ENCODE assay signal across 6 cellular contexts in genomic region chr19:15450528-15450890, GRCh38. TPM values are rescaled to one million over a fixed set of nuclear protein-coding genes. Genes with fewer than 3 reads are reported as not detected.
DNase-seq lines count a peak whose midpoint lies in the region; ATAC-seq and TF ChIP-seq lines count a peak whose summit lies in the region.
"Had no signal": no experiment of that assay in that cellular context is flagged by ENCODE, and none has a peak within 500 bp of the region (broad histone marks: within the 10 kb centered on the region; RNA-seq: fewer than 3 reads in every experiment).

No MANE protein-coding gene starts in this region.

- no peak overlapping the region for H2AK9ac ChIP-seq in IMR-90 (replicated peaks; ENCODE audit: low read depth, low read length, poor library complexity)

- TF ChIP-seq RAD21 in IMR-90 (IDR thresholded peaks at IDR 0.05; ENCODE audit: low read length), result no peak

- no peak overlapping the region for H2BK15ac ChIP-seq in IMR-90 (ENCODE audit: low read depth, low read length)

- no peak overlapping the region for H3K56ac ChIP-seq in IMR-90 (ENCODE audit: extremely low read depth, insufficient read depth, low read length)

- H3K4ac ChIP-seq in IMR-90 (ENCODE audit: low read depth, low read length), result no peak overlapping the region

- H3K18ac ChIP-seq in IMR-90 (ENCODE audit: low read depth, low read length), result no peak overlapping the region

- TF ChIP-seq CTCF in IMR-90 (conservative IDR thresholded peaks at IDR 0.05; ENCODE audit: low read depth, low read length) (no peak), mammary epithelial cell (conservative IDR thresholded peaks at IDR 0.05 in 1 of 2, IDR thresholded peaks at IDR 0.05 in 1 of 2; ENCODE audit: extremely low read depth in 1 of 2, insufficient read depth in 1 of 2, low read depth in 1 of 2, low read length in 2 of 2) (no peak)

- no peak for ATAC-seq in IMR-90 (ENCODE audit: low read depth)
- ATAC-seq in HG03378 (IDR thresholded peaks at IDR 0.05; ENCODE audit: unreplicated experiment), result no peak

- H3K4me2 ChIP-seq in IMR-90 (ENCODE audit: low read depth, low read length) (no peak overlapping the region), mammary epithelial cell (ENCODE audit: insufficient read depth, low read depth, low read length) (no peak overlapping the region)

- H4K20me1 ChIP-seq in IMR-90 (ENCODE audit: insufficient read depth, low read length), result no peaks in the 10 kb centered on the region; the same call in 1 of the 2 replicates
- H4K20me1 ChIP-seq in mammary epithelial cell (ENCODE audit: insufficient read depth, low read length), result no peaks in the 10 kb centered on the region

- no peak overlapping the region for H2BK20ac ChIP-seq in IMR-90 (ENCODE audit: low read depth, low read length)

- H3K79me2 ChIP-seq in mammary epithelial cell (ENCODE audit: insufficient read depth, low read length), result no peaks in the 10 kb centered on the region

- peaks cover 6% of the 10 kb centered on the region for H3K27me3 ChIP-seq in IMR-90 (ENCODE audit: control insufficient read depth, insufficient read depth, low read length)
- H3K27me3 ChIP-seq in mammary epithelial cell (ENCODE audit: insufficient read depth, low read length), result no peaks in the 10 kb centered on the region
- peaks cover 8 to 12% (median 9%) of the 10 kb centered on the region in 3 donors for H3K27me3 ChIP-seq in skeletal muscle tissue (ENCODE audit: control insufficient read depth in 3 of 3, insufficient read depth in 3 of 3, low read length in 3 of 3)

- dilution Hi-C loops in IMR-90 (cut with HindIII; ENCODE audit: low sequenced_read_pairs, unreplicated experiment), result no loop called here
- dilution Hi-C loops in mammary epithelial cell (cut with HindIII; ENCODE audit: low sequenced_read_pairs), result no loop called here

- peaks cover 20% of the 10 kb centered on the region for H3K9me1 ChIP-seq in IMR-90 (ENCODE audit: insufficient read depth, low read length)

- intact Hi-C loops in IMR-90 (cut with micrococcal nuclease), result loop anchor here (10.0 kb wide), 1 partner anchor 104 kb away; no protein-coding TSS in a partner anchor
- intact Hi-C loops in mammary epithelial cell (cut with micrococcal nuclease), result loop anchor here (2.0 kb wide), 1 partner anchor 32 kb away; the partner anchor contains the start of gene AKAP8L

- no peak overlapping the region for H2BK5ac ChIP-seq in IMR-90 (ENCODE audit: low read depth, low read length, poor library complexity, severe bottlenecking)

- H4K91ac ChIP-seq in IMR-90 (ENCODE audit: insufficient read depth, low read depth, low read length), result no peak overlapping the region

- H2BK120ac ChIP-seq in IMR-90 (ENCODE audit: low read depth, low read length), result no peak overlapping the region

- H3K9me3 ChIP-seq in IMR-90 (ENCODE audit: control insufficient read depth, insufficient read depth, low read length), result no peaks in the 10 kb centered on the region
- H3K9me3 ChIP-seq in mammary epithelial cell (replicated peaks; ENCODE audit: insufficient read depth, low read length), result no peaks in the 10 kb centered on the region
- no peaks in the 10 kb centered on the region for H3K9me3 ChIP-seq in skeletal muscle tissue (ENCODE audit: control insufficient read depth in 3 of 3, low read length in 3 of 3)

- H2AFZ ChIP-seq in IMR-90 (replicated peaks; ENCODE audit: low read length, poor library complexity) (no peak overlapping the region), mammary epithelial cell (ENCODE audit: low read depth, low read length) (peak overlapping the region; percentile 40)

- no peak for DNase-seq in IMR-90
- no peak for DNase-seq in mammary epithelial cell
- DNase-seq in HEK293T (ENCODE audit: extremely low spot score), result no peak

- H3K23ac ChIP-seq in IMR-90 (ENCODE audit: low read depth, low read length), result no peak overlapping the region

- H3K36me3 ChIP-seq in IMR-90 (ENCODE audit: control insufficient read depth, insufficient read depth, low read length), result peaks cover 8% of the 10 kb centered on the region; the same call in 1 of the 2 replicates
- no peaks in the 10 kb centered on the region for H3K36me3 ChIP-seq in mammary epithelial cell (ENCODE audit: insufficient read depth, low read length)
- H3K36me3 ChIP-seq in skeletal muscle tissue (ENCODE audit: control insufficient read depth in 3 of 3, insufficient read depth in 3 of 3, low read length in 3 of 3), result peaks cover 0 to 7% (median 2%) of the 10 kb centered on the region in 3 donors

- peaks cover 0 to 6% of the 10 kb centered on the region in 2 experiments; a peak in 1 of 4 replicates for H3K79me1 ChIP-seq in IMR-90 (ENCODE audit: low read depth in 1 of 2, low read length in 2 of 2)

- H3K27ac ChIP-seq in IMR-90 (ENCODE audit: insufficient read depth, low read length) (no peak overlapping the region), mammary epithelial cell (ENCODE audit: insufficient read depth, low read depth, low read length) (no peak overlapping the region), skeletal muscle tissue (ENCODE audit: low read depth, low read length) (peak overlapping the region; percentile 45)

- BruUV-seq in IMR-90 (replicated peaks; lab: Mats Ljungman, UMichigan), result no TSS peak
- no TSS peak for BruUV-seq in mammary epithelial cell (replicated peaks; lab: Mats Ljungman, UMichigan)

- peak overlapping the region in 1 of 2 experiments; percentile 94; a peak in 1 of 4 replicates for H4K8ac ChIP-seq in IMR-90 (ENCODE audit: low read depth in 2 of 2, low read length in 2 of 2)

- POLR2A ChIA-PET in IMR-90 (lab: Charles Lee; ENCODE audit: unreplicated experiment), result no interaction called here
- POLR2A ChIA-PET in HEK293T (lab: Yijun Ruan, JAX), result no interaction called here

- no peak for TF ChIP-seq POLR2A in IMR-90 (IDR thresholded peaks at IDR 0.05; ENCODE audit: low read depth, low read length)

- H3K9ac ChIP-seq in IMR-90 (ENCODE audit: low read depth, low read length) (no peak overlapping the region), mammary epithelial cell (ENCODE audit: insufficient read depth, low read length) (no peak overlapping the region), skeletal muscle tissue (ENCODE audit: low read depth in 1 of 3, low read length in 3 of 3) (no peak overlapping the region)

- no CpG with 5 or more reads among the region's 1 CpG for WGBS in IMR-90 (ENCODE audit: extremely low coverage in 2 of 2, insufficient read length in 1 of 2), 2 experiments
- WGBS in mammary epithelial cell (ENCODE audit: low coverage, missing lambda C conversion rate), result 100% methylated on average over 1 of the region's 1 CpG

- H3K14ac ChIP-seq in IMR-90 (replicated peaks; ENCODE audit: low read depth, low read length), result no peak overlapping the region

- CTCF ChIA-PET in IMR-90 (lab: Yijun Ruan, JAX), result no interaction called here
- CTCF ChIA-PET in mammary epithelial cell (lab: Charles Lee; ENCODE audit: low non-redundant PET), result no interaction called here
- CTCF ChIA-PET in HEK293T (lab: Yijun Ruan, JAX), result no interaction called here

- H3K4me3 ChIP-seq in IMR-90 (ENCODE audit: insufficient read depth, low read depth, low read length), result no peak overlapping the region
- no peak overlapping the region for H3K4me3 ChIP-seq in mammary epithelial cell (replicated peaks in 1 of 3; ENCODE audit: insufficient read depth in 1 of 3, low read depth in 2 of 3, low read length in 3 of 3)
- H3K4me3 ChIP-seq in skeletal muscle tissue (ENCODE audit: low read length in 3 of 3), result no peak overlapping the region

- H3K4me1 ChIP-seq in IMR-90 (ENCODE audit: control insufficient read depth, insufficient read depth, low read length), result peaks cover 7% of the 10 kb centered on the region; the same call in 1 of the 2 replicates
- peaks cover 11% of the 10 kb centered on the region for H3K4me1 ChIP-seq in mammary epithelial cell (ENCODE audit: insufficient read depth, low read length)
- peaks cover 24 to 41% (median 37%) of the 10 kb centered on the region in 3 donors for H3K4me1 ChIP-seq in skeletal muscle tissue (ENCODE audit: control insufficient read depth in 3 of 3, insufficient read depth in 3 of 3, low read length in 3 of 3)

- H2AK5ac ChIP-seq in IMR-90 (ENCODE audit: low read depth, low read length), result no peak overlapping the region

- H4K5ac ChIP-seq in IMR-90 (ENCODE audit: low read depth, low read length), result peak overlapping the region; percentile 38; the same call in 1 of the 2 replicates

- in situ Hi-C loops in IMR-90 (cut with MboI; ENCODE audit: low sequenced_read_pairs) (no loop called here), mammary epithelial cell (cut with MboI; ENCODE audit: low sequenced_read_pairs in 2 of 2) (loop anchor here in 1 of 2 donors (10.0 kb wide), 1 partner anchor 104 kb away; no protein-coding TSS in a partner anchor)

RNA-seq across cellular contexts. Expression of gene WIZ, which starts 0.8 kb away (rescaled TPM):
- total RNA-seq in IMR-90 (2012; rRNA removed) (0.90 and 1.1 TPM in 2 replicates), mammary epithelial cell (10 to 100 TPM in 1 of 2 donors, 1 to 10 TPM in 1; 8.8 to 39.6 TPM), skeletal muscle tissue (3.7 TPM)
- polyA plus RNA-seq in IMR-90 (2012; rRNA removed) (27.1 and 31.6 TPM in 2 replicates), mammary epithelial cell (14.0 TPM)
- polyA plus RNA-seq in IMR-90 (2012; cell fraction: cytosol; rRNA removed), result 13.7 and 31.4 TPM in 2 replicates
- polyA plus RNA-seq in IMR-90 (2012; cell fraction: nucleus; rRNA removed; ENCODE audit: low replicate concordance), result 38.0 and 74.0 TPM in 2 replicates
- 5.2 TPM for polyA minus RNA-seq in mammary epithelial cell

RNA-seq across cellular contexts. Expression of gene RASAL3, which starts 13.8 kb away (rescaled TPM):
- total RNA-seq in IMR-90 (2012; rRNA removed) (not detected in 2 replicates), mammary epithelial cell (not detected), skeletal muscle tissue (0.52 TPM)
- polyA plus RNA-seq in IMR-90 (2012; rRNA removed) (0.07 TPM in 1 of 2 replicates, not detected in the other), mammary epithelial cell (not detected)
- 0.04 and 0.05 TPM in 2 replicates for polyA plus RNA-seq in IMR-90 (2012; cell fraction: cytosol; rRNA removed)
- 0.05 and 0.07 TPM in 2 replicates for polyA plus RNA-seq in IMR-90 (2012; cell fraction: nucleus; rRNA removed; ENCODE audit: low replicate concordance)
- polyA minus RNA-seq in mammary epithelial cell, result not detected

RNA-seq across cellular contexts. Expression of gene PGLYRP2, which starts 28.8 kb away (rescaled TPM):
- total RNA-seq in IMR-90 (2012; rRNA removed) (not detected in 2 replicates), mammary epithelial cell (not detected), skeletal muscle tissue (not detected)
- polyA plus RNA-seq in IMR-90 (2012; rRNA removed) (not detected in 2 replicates), mammary epithelial cell (not detected)
- not detected in 2 replicates for polyA plus RNA-seq in IMR-90 (2012; cell fraction: cytosol; rRNA removed)
- not detected in 2 replicates for polyA plus RNA-seq in IMR-90 (2012; cell fraction: nucleus; rRNA removed; ENCODE audit: low replicate concordance)
- not detected for polyA minus RNA-seq in mammary epithelial cell
- total RNA-seq: left colon had no signal

RNA-seq across cellular contexts. Expression of gene AKAP8L, which starts 31.7 kb away (rescaled TPM):
- 40.8 and 44.6 TPM in 2 replicates for total RNA-seq in IMR-90 (2012; rRNA removed)
- polyA plus RNA-seq in IMR-90 (2012; rRNA removed), result 41.0 and 43.1 TPM in 2 replicates
- polyA plus RNA-seq in IMR-90 (2012; cell fraction: cytosol; rRNA removed), result 18.5 and 19.3 TPM in 2 replicates
- 207 and 357 TPM in 2 replicates for polyA plus RNA-seq in IMR-90 (2012; cell fraction: nucleus; rRNA removed; ENCODE audit: low replicate concordance)
- total RNA-seq in mammary epithelial cell, result 10 to 100 TPM; 55.0 to 75.9 TPM
- polyA plus RNA-seq in mammary epithelial cell, result 24.6 TPM
- polyA minus RNA-seq in mammary epithelial cell, result 47.1 TPM
- 39.1 TPM for total RNA-seq in skeletal muscle tissue

RNA-seq across cellular contexts. Expression of gene CYP4F22, which starts 57.8 kb away (rescaled TPM):
- total RNA-seq in IMR-90 (2012; rRNA removed) (not detected in 2 replicates), mammary epithelial cell (not detected), skeletal muscle tissue (not detected)
- polyA plus RNA-seq in IMR-90 (2012; rRNA removed) (not detected in 2 replicates), mammary epithelial cell (0.05 TPM)
- not detected in 2 replicates for polyA plus RNA-seq in IMR-90 (2012; cell fraction: cytosol; rRNA removed)
- not detected in 2 replicates for polyA plus RNA-seq in IMR-90 (2012; cell fraction: nucleus; rRNA removed; ENCODE audit: low replicate concordance)
- polyA minus RNA-seq in mammary epithelial cell, result not detected
- total RNA-seq: left colon had no signal
